Comparison of ENCODE assay signal across 32 cellular contexts in genomic region chr5:61026004-61026403, GRCh38.
"Had no signal": no experiment of that assay in that cellular context is flagged by ENCODE, and none has a peak within 500 bp of the region (broad histone marks: within the 10 kb centered on the region; RNA-seq: fewer than 3 reads in every experiment).

No MANE protein-coding gene starts in this region.

- H3K4me1 Mint-ChIP-seq: activated CD8-positive, alpha-beta memory T cell treated with anti-CD3 and anti-CD28 coated beads, Interleukin-2, amount 10 ng/mL, durations not matched to agents 7 days and 5 days; stimulated activated memory B cell treated with anti-CD40 and anti-IgM and Interleukin-4, amounts not matched to agents 10 μg/mL and 1 μg/mL and 100 μg/mL, for 72 hours had no signal

- H3K27ac ChIP-seq: adrenal gland, brain microvascular endothelial cell, gastroesophageal sphincter, hepatocyte, neural progenitor cell, parathyroid adenoma, psoas muscle, right atrium auricular region, stomach, thyroid gland, upper lobe of right lung had no signal

- H3K4me1 ChIP-seq: neural progenitor cell, parathyroid adenoma, upper lobe of right lung had no signal

- H3K36me3 ChIP-seq: adrenal gland, ascending aorta, brain microvascular endothelial cell, gastroesophageal sphincter, neural progenitor cell, right atrium auricular region, stomach, thyroid gland, upper lobe of right lung had no signal

- H3K79me2 ChIP-seq: hepatocyte, parathyroid adenoma had no signal

- H3K27me3 ChIP-seq: adrenal gland, ascending aorta, brain microvascular endothelial cell, gastroesophageal sphincter, hepatocyte, neural progenitor cell, right atrium auricular region, stomach, thyroid gland, upper lobe of right lung had no signal

- H3K4me2 ChIP-seq: hepatocyte, neural progenitor cell, smooth muscle cell had no signal

- H3K36me3 Mint-ChIP-seq: neural progenitor cell had no signal

- H3K4me3 Mint-ChIP-seq: activated CD4-positive, alpha-beta T cell treated with anti-CD3 and anti-CD28 coated beads for 36 hours; activated CD8-positive, alpha-beta memory T cell treated with anti-CD3 and anti-CD28 coated beads, Interleukin-2, amount 10 ng/mL, durations not matched to agents 7 days and 5 days; activated CD8-positive, alpha-beta T cell treated with anti-CD3 and anti-CD28 coated beads, Interleukin-2, amount 10 ng/mL, durations not matched to agents 7 days and 5 days; activated naive CD4-positive, alpha-beta T cell treated with anti-CD3 and anti-CD28 coated beads for 36 hours; activated naive CD8-positive, alpha-beta T cell treated with anti-CD3 and anti-CD28 coated beads for 36 hours; activated T-cell treated with anti-CD3 and anti-CD28 coated beads, Interleukin-2, amount 50 U/mL, for 72 hours; naive thymus-derived CD4-positive, alpha-beta T cell; neural progenitor cell; stimulated activated memory B cell treated with anti-CD40 and anti-IgM and Interleukin-4, amounts not matched to agents 10 μg/mL and 1 μg/mL and 100 μg/mL, for 72 hours; T-helper 2 cell treated with Interferon-gamma antibody and Interleukin-4, amounts not matched to agents 5 μg/mL and 100 μg/mL, for 36 hours had no signal

- H3K9me3 ChIP-seq: adrenal gland, ascending aorta, gastroesophageal sphincter, psoas muscle, right atrium auricular region, stomach, thyroid gland, upper lobe of right lung had no signal

- H3K9ac ChIP-seq: neural progenitor cell, parathyroid adenoma had no signal

- DNase-seq: activated CD4-positive, alpha-beta T cell treated with anti-CD3 and anti-CD28 coated beads for 36 hours; activated CD4-positive, CD25-positive, alpha-beta regulatory T cell; activated CD8-positive, alpha-beta memory T cell treated with anti-CD3 and anti-CD28 coated beads, Interleukin-2, amount 10 ng/mL, durations not matched to agents 7 days and 5 days; activated CD8-positive, alpha-beta T cell treated with anti-CD3 and anti-CD28 coated beads, Interleukin-2, amount 10 ng/mL, durations not matched to agents 7 days and 5 days; activated effector memory CD4-positive, alpha-beta T cell treated with Interleukin-2 at 50 U/mL for 16 hours; activated naive CD4-positive, alpha-beta T cell treated with anti-CD3 and anti-CD28 coated beads for 36 hours; activated naive CD8-positive, alpha-beta T cell treated with anti-CD3 and anti-CD28 coated beads for 36 hours; activated T-cell treated with anti-CD3 and anti-CD28 coated beads, Interleukin-2, amount 50 U/mL, for 72 hours; adrenal gland; brain microvascular endothelial cell; islet precursor cell; left cardiac atrium; mammary epithelial cell; midbrain; naive thymus-derived CD4-positive, alpha-beta T cell; occipital lobe; psoas muscle; stimulated activated CD4-positive, alpha-beta T cell treated with anti-CD3 and anti-CD28 coated beads, Interleukin-1b, Interleukin-23, amount 100 ng/mL, for 48 hours; stimulated activated CD4-positive, alpha-beta T cell treated with anti-CD3 and anti-CD28 coated beads, Interleukin-4, amount 100 ng/mL, for 4 hours; stimulated activated CD8-positive, alpha-beta memory T cell treated with anti-CD3 and anti-CD28 coated beads, Interleukin-4, amount 100 ng/mL, for 48 hours; stomach; thyroid gland; upper lobe of right lung had no signal

- H3K9me3 Mint-ChIP-seq: neural progenitor cell; stimulated activated memory B cell treated with anti-CD40 and anti-IgM and Interleukin-4, amounts not matched to agents 10 μg/mL and 1 μg/mL and 100 μg/mL, for 72 hours; T-helper 2 cell treated with Interferon-gamma antibody and Interleukin-4, amounts not matched to agents 5 μg/mL and 100 μg/mL, for 36 hours had no signal

- H3K4me3 ChIP-seq: adrenal gland, ascending aorta, gastroesophageal sphincter, hepatocyte, neural progenitor cell, psoas muscle, right atrium auricular region, smooth muscle cell, stomach, thyroid gland, upper lobe of right lung had no signal

- H3K27ac Mint-ChIP-seq: activated CD4-positive, alpha-beta T cell treated with anti-CD3 and anti-CD28 coated beads for 36 hours; activated CD8-positive, alpha-beta memory T cell treated with anti-CD3 and anti-CD28 coated beads, Interleukin-2, amount 10 ng/mL, durations not matched to agents 7 days and 5 days; activated CD8-positive, alpha-beta T cell treated with anti-CD3 and anti-CD28 coated beads, Interleukin-2, amount 10 ng/mL, durations not matched to agents 7 days and 5 days; activated naive CD4-positive, alpha-beta T cell treated with anti-CD3 and anti-CD28 coated beads for 36 hours; activated naive CD8-positive, alpha-beta T cell treated with anti-CD3 and anti-CD28 coated beads for 36 hours; activated T-cell treated with anti-CD3 and anti-CD28 coated beads, Interleukin-2, amount 50 U/mL, for 72 hours; naive thymus-derived CD4-positive, alpha-beta T cell; neural progenitor cell; stimulated activated memory B cell treated with anti-CD40 and anti-IgM and Interleukin-4, amounts not matched to agents 10 μg/mL and 1 μg/mL and 100 μg/mL, for 72 hours; T-helper 2 cell treated with Interferon-gamma antibody and Interleukin-4, amounts not matched to agents 5 μg/mL and 100 μg/mL, for 36 hours had no signal

- H2AFZ ChIP-seq: hepatocyte, neural progenitor cell, parathyroid adenoma had no signal

- H3K27me3 Mint-ChIP-seq: activated CD4-positive, alpha-beta T cell treated with anti-CD3 and anti-CD28 coated beads for 36 hours; activated CD8-positive, alpha-beta memory T cell treated with anti-CD3 and anti-CD28 coated beads, Interleukin-2, amount 10 ng/mL, durations not matched to agents 7 days and 5 days; activated naive CD8-positive, alpha-beta T cell treated with anti-CD3 and anti-CD28 coated beads for 36 hours; naive thymus-derived CD4-positive, alpha-beta T cell; stimulated activated memory B cell treated with anti-CD40 and anti-IgM and Interleukin-4, amounts not matched to agents 10 μg/mL and 1 μg/mL and 100 μg/mL, for 72 hours had no signal
